Comparison of ENCODE assay signal across 17 cellular contexts in the genomic region with DNA sequence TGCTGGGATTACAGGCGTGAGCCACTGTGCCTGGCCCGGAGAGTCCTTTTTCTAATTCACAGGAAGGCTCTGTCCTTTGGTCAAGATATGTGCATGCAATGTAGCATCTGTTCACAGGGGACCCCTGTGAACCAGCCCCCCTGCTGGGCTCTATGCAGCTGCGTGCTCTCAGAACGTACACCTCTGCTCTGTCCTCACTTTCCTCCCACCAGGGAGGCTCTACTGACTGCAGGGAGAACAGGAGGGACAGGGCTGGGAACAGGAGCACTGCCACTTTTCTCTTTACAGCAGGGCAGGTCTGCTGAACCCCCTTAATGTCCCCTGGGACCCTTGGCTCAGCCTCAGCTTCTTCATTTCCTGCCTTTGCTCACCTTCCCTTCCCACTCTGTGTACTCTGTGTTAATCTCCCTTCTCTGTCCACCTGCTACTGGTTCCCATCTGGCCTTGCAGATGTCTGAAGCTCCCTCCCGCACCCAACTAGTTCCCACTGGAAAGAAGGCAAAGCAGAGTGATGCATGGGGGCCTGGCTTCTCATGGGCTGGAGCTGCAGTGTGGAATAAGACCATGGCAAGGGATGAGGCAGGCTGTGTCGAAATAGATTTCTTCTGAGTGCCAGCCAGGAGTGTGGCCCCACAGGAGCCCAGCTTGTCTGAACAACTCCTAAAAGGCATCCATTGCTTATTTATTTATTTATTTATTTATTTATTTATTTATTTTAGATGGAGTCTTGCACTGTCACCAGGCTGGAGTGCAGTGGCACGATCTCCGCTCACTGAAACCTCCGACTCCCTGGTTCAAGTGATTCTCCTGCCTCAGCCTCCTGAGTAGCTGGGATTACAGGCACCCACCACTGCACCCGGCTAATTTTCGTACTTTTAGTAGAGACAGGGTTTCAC. TPM values are rescaled to one million over a fixed set of nuclear protein-coding genes. Genes with fewer than 3 reads are reported as not detected.
"Had no signal": no experiment of that assay in that cellular context is flagged by ENCODE, and none has a peak within 500 bp of the region (broad histone marks: within the 10 kb centered on the region; RNA-seq: fewer than 3 reads in every experiment).

No MANE protein-coding gene starts in this region.

- H3K4me3 Mint-ChIP-seq: activated CD8-positive, alpha-beta T cell treated with anti-CD3 and anti-CD28 coated beads for 36 hours; activated T-cell treated with anti-CD3 and anti-CD28 coated beads, Interleukin-2, amount 50 U/mL, for 72 hours; dendritic cell treated with granulocyte-macrophage colony-stimulating factor and Interleukin-4, amounts not matched to agents 40 ng/mL and 50 ng/mL, for 4 days; naive thymus-derived CD8-positive, alpha-beta T cell had no signal

- H3K27ac Mint-ChIP-seq: activated CD8-positive, alpha-beta T cell treated with anti-CD3 and anti-CD28 coated beads for 36 hours; activated T-cell treated with anti-CD3 and anti-CD28 coated beads, Interleukin-2, amount 50 U/mL, for 72 hours; dendritic cell treated with granulocyte-macrophage colony-stimulating factor and Interleukin-4, amounts not matched to agents 40 ng/mL and 50 ng/mL, for 4 days; naive thymus-derived CD8-positive, alpha-beta T cell; progenitor cell of endocrine pancreas had no signal

- H3K27me3 Mint-ChIP-seq: dendritic cell treated with granulocyte-macrophage colony-stimulating factor and Interleukin-4, amounts not matched to agents 40 ng/mL and 50 ng/mL, for 4 days had no signal

- H3K9me3 Mint-ChIP-seq: activated CD8-positive, alpha-beta T cell treated with anti-CD3 and anti-CD28 coated beads for 36 hours; activated T-cell treated with anti-CD3 and anti-CD28 coated beads, Interleukin-2, amount 50 U/mL, for 72 hours; dendritic cell treated with granulocyte-macrophage colony-stimulating factor and Interleukin-4, amounts not matched to agents 40 ng/mL and 50 ng/mL, for 4 days had no signal

- H3K27ac ChIP-seq: heart left ventricle, left lung, right atrium auricular region, skin epidermis, transverse colon had no signal

- H3K4me1 ChIP-seq: heart left ventricle, right atrium auricular region had no signal

- DNase-seq: activated CD4-positive, alpha-beta T cell treated with anti-CD3 and anti-CD28 coated beads for 48 hours; activated CD8-positive, alpha-beta T cell treated with anti-CD3 and anti-CD28 coated beads for 36 hours; activated T-cell treated with anti-CD3 and anti-CD28 coated beads, Interleukin-2, amount 50 U/mL, for 72 hours; cerebellar nuclear complex; effector memory CD4-positive, alpha-beta T cell; heart left ventricle; left lung; naive thymus-derived CD8-positive, alpha-beta T cell; stimulated activated CD4-positive, alpha-beta T cell treated with anti-CD3 and anti-CD28 coated beads, Interleukin-4, amount 100 ng/mL, for 24 hours; stimulated activated naive CD4-positive, alpha-beta T cell treated with Interleukin-2 at 50 U/mL for 16 hours; substantia nigra; T-helper 2 cell; transverse colon had no signal

- H3K9me3 ChIP-seq: heart left ventricle, left lung, right atrium auricular region, transverse colon had no signal

- H3K4me3 ChIP-seq: heart left ventricle, left lung, right atrium auricular region, skin epidermis, transverse colon had no signal

- H3K36me3 Mint-ChIP-seq: naive thymus-derived CD8-positive, alpha-beta T cell had no signal

- H3K27me3 ChIP-seq: right atrium auricular region had no signal

- H3K36me3 ChIP-seq: right atrium auricular region, transverse colon had no signal

RNA-seq across cellular contexts. Expression of gene ADGRE2, which starts 7.2 kb away (rescaled TPM):
- total RNA-seq: naive thymus-derived CD8-positive, alpha-beta T cell; progenitor cell of endocrine pancreas had no signal
